In genomic region chr1:46355920-46356319, GRCh38 we compare ENCODE assay signal across 4 cellular contexts. TPM values are rescaled to one million over a fixed set of nuclear protein-coding genes. Genes with fewer than 3 reads are reported as not detected.
DNase-seq lines count a peak whose midpoint lies in the region; ATAC-seq and TF ChIP-seq lines count a peak whose summit lies in the region.
"Not testable (repeated sequence)": the region's sequence is repeated elsewhere in the genome, so short reads cannot be mapped to it uniquely, and the experiment has no call there.

No MANE protein-coding gene starts in this region.

- H3K4me3 ChIP-seq in IMR-90 (ENCODE audit: insufficient read depth, low read depth, low read length); fibroblast of villous mesenchyme (ENCODE audit: low read depth, low read length); neutrophil (ENCODE audit: low read depth in 1 of 2, low read length in 1 of 2): not testable (repeated sequence)

- intact Hi-C loops in IMR-90 (cut with micrococcal nuclease), result not testable (repeated sequence)

- not testable (repeated sequence) for H3K9me3 ChIP-seq in IMR-90 (ENCODE audit: control insufficient read depth, insufficient read depth, low read length); neutrophil

- H4K91ac ChIP-seq in IMR-90 (ENCODE audit: insufficient read depth, low read depth, low read length), result not testable (repeated sequence)

- H3K9ac ChIP-seq in IMR-90 (ENCODE audit: low read depth, low read length), result not testable (repeated sequence)

- ATAC-seq in IMR-90 (ENCODE audit: low read depth), result peak; percentile 60

- not testable (repeated sequence) for H4K5ac ChIP-seq in IMR-90 (ENCODE audit: low read depth, low read length)

- H3K4ac ChIP-seq in IMR-90 (ENCODE audit: low read depth, low read length), result not testable (repeated sequence)

- H3K27ac ChIP-seq in IMR-90 (ENCODE audit: insufficient read depth, low read length), result not testable (repeated sequence)
- peak overlapping the region; percentile 78 for H3K27ac ChIP-seq in neutrophil

- DNase-seq in IMR-90, result not testable (repeated sequence)
- DNase-seq in amniotic epithelial cell (ENCODE audit: low read depth), result peak; percentile 29
- peak; percentile 10 for DNase-seq in fibroblast of villous mesenchyme (ENCODE audit: low read depth)

- H3K79me1 ChIP-seq in IMR-90 (ENCODE audit: low read depth in 1 of 2, low read length in 2 of 2), result not testable (repeated sequence)

- CTCF ChIA-PET in IMR-90 (lab: Yijun Ruan, JAX), result not testable (repeated sequence)

- H2AK9ac ChIP-seq in IMR-90 (replicated peaks; ENCODE audit: low read depth, low read length, poor library complexity), result not testable (repeated sequence)

- TF ChIP-seq RAD21 in IMR-90 (IDR thresholded peaks at IDR 0.05; ENCODE audit: low read length), result not testable (repeated sequence)

- dilution Hi-C loops in IMR-90 (cut with HindIII; ENCODE audit: low sequenced_read_pairs, unreplicated experiment), result not testable (repeated sequence)

- not testable (repeated sequence) for H2AFZ ChIP-seq in IMR-90 (replicated peaks; ENCODE audit: low read length, poor library complexity)

- H2BK5ac ChIP-seq in IMR-90 (ENCODE audit: low read depth, low read length, poor library complexity, severe bottlenecking), result not testable (repeated sequence)

- POLR2A ChIA-PET in IMR-90 (lab: Charles Lee; ENCODE audit: unreplicated experiment), result not testable (repeated sequence)

- BruUV-seq in IMR-90 (replicated peaks; lab: Mats Ljungman, UMichigan), result not testable (repeated sequence)

- H4K20me1 ChIP-seq in IMR-90 (ENCODE audit: insufficient read depth, low read length), result not testable (repeated sequence)

- TF ChIP-seq POLR2A in IMR-90 (IDR thresholded peaks at IDR 0.05; ENCODE audit: low read depth, low read length), result not testable (repeated sequence)

- H2BK20ac ChIP-seq in IMR-90 (ENCODE audit: low read depth, low read length), result not testable (repeated sequence)

- not testable (repeated sequence) for H2AK5ac ChIP-seq in IMR-90 (ENCODE audit: low read depth, low read length)

- not testable (repeated sequence) for TF ChIP-seq CTCF in IMR-90 (conservative IDR thresholded peaks at IDR 0.05; ENCODE audit: low read depth, low read length); fibroblast of villous mesenchyme (IDR thresholded peaks at IDR 0.05; ENCODE audit: insufficient read depth, low read depth, low read length); neutrophil (IDR thresholded peaks at IDR 0.05)

- not testable (repeated sequence) for H4K8ac ChIP-seq in IMR-90 (ENCODE audit: low read depth in 2 of 2, low read length in 2 of 2)

- H3K9me1 ChIP-seq in IMR-90 (ENCODE audit: insufficient read depth, low read length), result not testable (repeated sequence)

- in situ Hi-C loops in IMR-90 (cut with MboI; ENCODE audit: low sequenced_read_pairs), result not testable (repeated sequence)

- WGBS in IMR-90 (ENCODE audit: extremely low coverage in 2 of 2, insufficient read length in 1 of 2), 2 experiments, result 88% methylated on average over 1 of the region's 5 CpGs; no CpG with 5 or more reads in 1 of the 2 experiments

- not testable (repeated sequence) for H2BK120ac ChIP-seq in IMR-90 (ENCODE audit: low read depth, low read length)

- H3K4me1 ChIP-seq in IMR-90 (ENCODE audit: control insufficient read depth, insufficient read depth, low read length), result not testable (repeated sequence)
- H3K4me1 ChIP-seq in neutrophil (ENCODE audit: control insufficient read depth in 1 of 2, insufficient read depth in 1 of 2, low read depth in 1 of 2, low read length in 1 of 2), result peaks cover 14 to 20% of the 10 kb centered on the region in 2 experiments

- H3K27me3 ChIP-seq in IMR-90 (ENCODE audit: control insufficient read depth, insufficient read depth, low read length); neutrophil: not testable (repeated sequence)

- H3K36me3 ChIP-seq in IMR-90 (ENCODE audit: control insufficient read depth, insufficient read depth, low read length), result peaks cover 37% of the 10 kb centered on the region
- H3K36me3 ChIP-seq in neutrophil, result not testable (repeated sequence)

- H3K4me2 ChIP-seq in IMR-90 (ENCODE audit: low read depth, low read length), result not testable (repeated sequence)

- H2BK15ac ChIP-seq in IMR-90 (ENCODE audit: low read depth, low read length), result not testable (repeated sequence)

- H3K56ac ChIP-seq in IMR-90 (ENCODE audit: extremely low read depth, insufficient read depth, low read length), result not testable (repeated sequence)

- not testable (repeated sequence) for H3K14ac ChIP-seq in IMR-90 (replicated peaks; ENCODE audit: low read depth, low read length)

- not testable (repeated sequence) for H3K18ac ChIP-seq in IMR-90 (ENCODE audit: low read depth, low read length)

- not testable (repeated sequence) for H3K23ac ChIP-seq in IMR-90 (ENCODE audit: low read depth, low read length)

TF ChIP-seq in IMR-90, 13 proteins besides CTCF, POLR2A, EP300 and RAD21:
- peak; percentile 18; the same call in 1 of the 2 replicates for TF ChIP-seq CEBPB (IDR thresholded peaks at IDR 0.05; ENCODE audit: low read depth, low read length)

RNA-seq across cellular contexts. Expression of gene NSUN4, which starts 15.3 kb away (rescaled TPM):
- 10.9 and 11.9 TPM in 2 replicates for total RNA-seq in IMR-90 (2012; rRNA removed)
- polyA plus RNA-seq in IMR-90 (2012; rRNA removed), result 11.6 and 13.0 TPM in 2 replicates
- 12.8 and 16.1 TPM in 2 replicates for polyA plus RNA-seq in IMR-90 (2012; cell fraction: cytosol; rRNA removed)
- 12.0 and 17.3 TPM in 2 replicates for polyA plus RNA-seq in IMR-90 (2012; cell fraction: nucleus; rRNA removed; ENCODE audit: low replicate concordance)
- total RNA-seq in fibroblast of villous mesenchyme, result 11.9 and 22.9 TPM in 2 replicates

RNA-seq across cellular contexts. Expression of gene FAAH, which starts 38.2 kb away (rescaled TPM):
- total RNA-seq in IMR-90 (2012; rRNA removed) (under 0.01 TPM in 1 of 2 replicates, not detected in the other), fibroblast of villous mesenchyme (0.64 and 0.86 TPM in 2 replicates)
- 0.19 and 0.29 TPM in 2 replicates for polyA plus RNA-seq in IMR-90 (2012; rRNA removed)
- polyA plus RNA-seq in IMR-90 (2012; cell fraction: cytosol; rRNA removed), result 0.12 and 0.27 TPM in 2 replicates
- 2.3 and 3.0 TPM in 2 replicates for polyA plus RNA-seq in IMR-90 (2012; cell fraction: nucleus; rRNA removed; ENCODE audit: low replicate concordance)

RNA-seq across cellular contexts. Expression of gene UQCRH, which starts 52.4 kb away (rescaled TPM):
- total RNA-seq in IMR-90 (2012; rRNA removed) (347 and 738 TPM in 2 replicates), fibroblast of villous mesenchyme (194 and 249 TPM in 2 replicates)
- polyA plus RNA-seq in IMR-90 (2012; rRNA removed), result 535 and 736 TPM in 2 replicates
- 166 and 447 TPM in 2 replicates for polyA plus RNA-seq in IMR-90 (2012; cell fraction: cytosol; rRNA removed)
- polyA plus RNA-seq in IMR-90 (2012; cell fraction: nucleus; rRNA removed; ENCODE audit: low replicate concordance), result 31.1 and 246 TPM in 2 replicates

RNA-seq across cellular contexts. Expression of gene LRRC41, which starts 52.5 kb away (rescaled TPM):
- total RNA-seq in IMR-90 (2012; rRNA removed), result 62.5 and 67.6 TPM in 2 replicates
- polyA plus RNA-seq in IMR-90 (2012; rRNA removed), result 81.1 and 83.2 TPM in 2 replicates
- 53.0 and 85.3 TPM in 2 replicates for polyA plus RNA-seq in IMR-90 (2012; cell fraction: cytosol; rRNA removed)
- polyA plus RNA-seq in IMR-90 (2012; cell fraction: nucleus; rRNA removed; ENCODE audit: low replicate concordance), result 102 and 130 TPM in 2 replicates
- 106 and 123 TPM in 2 replicates for total RNA-seq in fibroblast of villous mesenchyme
